ENCODE assay signal across 16 cellular contexts in genomic region chr15:93359780-93360161, GRCh38.
"Had no signal": no experiment of that assay in that cellular context is flagged by ENCODE, and none has a peak within 500 bp of the region (broad histone marks: within the 10 kb centered on the region; RNA-seq: fewer than 3 reads in every experiment).

No MANE protein-coding gene starts in this region.

- H3K27ac ChIP-seq: adrenal gland, neutrophil, right atrium auricular region, spleen, suprapubic skin had no signal

- H3K4me3 ChIP-seq: adrenal gland, right atrium auricular region, spleen, suprapubic skin had no signal

- H3K4me2 ChIP-seq: SK-N-SH had no signal

- DNase-seq: activated CD4-positive, alpha-beta T cell treated with anti-CD3 and anti-CD28 coated beads, Interleukin-2, amount 50 U/mL, for 1 hour; activated naive CD4-positive, alpha-beta T cell treated with anti-CD3 and anti-CD28 coated beads, Interleukin-2, amount 50 U/mL, for 16 hours; activated T-cell treated with anti-CD3 and anti-CD28 coated beads, Interleukin-2, amount 50 U/mL, for 1 hour; adrenal gland; cerebellar nuclear complex; immature natural killer cell; left colon; posterior cingulate gyrus; SK-N-SH; spleen; stimulated activated naive CD4-positive, alpha-beta T cell treated with Interleukin-2 at 50 U/mL for 16 hours; T-helper 1 cell had no signal

- ATAC-seq: left colon, WTC11 had no signal

- H3K9ac ChIP-seq: SK-N-SH had no signal

- H3K4me1 ChIP-seq: adrenal gland, right atrium auricular region, spleen, suprapubic skin had no signal

- H3K9me2 ChIP-seq: SK-N-SH had no signal

- H3K36me3 ChIP-seq: adrenal gland, neutrophil, right atrium auricular region, spleen, suprapubic skin had no signal

- H3K9me3 ChIP-seq: adrenal gland, neutrophil, right atrium auricular region, SK-N-SH, spleen, suprapubic skin had no signal

- H3K27me3 ChIP-seq: adrenal gland, right atrium auricular region, suprapubic skin had no signal
